20 cellular contexts compared by ENCODE assay signal in the genomic region with DNA sequence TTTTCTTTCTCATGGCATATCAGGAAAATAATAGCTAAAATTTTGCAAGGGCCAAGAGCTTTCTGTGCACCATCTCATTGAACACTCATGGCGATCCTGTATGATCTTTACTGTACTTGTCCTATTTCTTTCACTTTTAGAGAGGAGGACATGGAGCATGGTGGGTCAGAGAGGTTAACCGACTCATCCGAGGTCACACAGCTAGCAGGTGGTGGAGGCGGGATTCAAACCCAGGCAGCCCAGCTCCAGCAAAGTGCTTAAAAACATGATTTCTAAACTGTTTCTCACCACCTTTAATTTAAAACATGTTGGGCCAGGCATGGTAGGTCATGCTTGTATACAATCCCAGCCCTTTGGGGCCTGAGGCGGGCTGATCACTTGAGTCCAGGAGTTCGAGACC. TPM values are rescaled to one million over a fixed set of nuclear protein-coding genes. Genes with fewer than 3 reads are reported as not detected.
DNase-seq lines count a peak whose midpoint lies in the region; ATAC-seq, FAIRE-seq and TF ChIP-seq lines count a peak whose summit lies in the region.
"Had no signal": no experiment of that assay in that cellular context is flagged by ENCODE, and none has a peak within 500 bp of the region (broad histone marks: within the 10 kb centered on the region; RNA-seq: fewer than 3 reads in every experiment).

No MANE protein-coding gene starts in this region.

- no peak overlapping the region for H3K4me3 Mint-ChIP-seq in type B pancreatic cell
- H3K4me3 Mint-ChIP-seq: CD4-positive, CD25-positive, alpha-beta regulatory T cell; CD8-positive, alpha-beta memory T cell; IgD-negative memory B cell had no signal

- CTCF ChIA-PET in HepG2 (lab: Yijun Ruan, JAX; ENCODE audit: low intra/inter-chr PET ratio, low total read pairs) = no interaction called here

- FAIRE-seq in HepG2 (lab: Jason Lieb, UNC) = no peak
- FAIRE-seq: G401.6, GM12891, GM19239, HTR-8/SVneo had no signal

- 97% methylated on average over 6 of the region's 6 CpGs for WGBS in HepG2 (ENCODE audit: low lambda C conversion rate)

- no peak for TF ChIP-seq CTCF in right atrium auricular region (IDR thresholded peaks at IDR 0.05)
- no peak for TF ChIP-seq CTCF in HepG2 (CRISPR knock-in tag; IDR thresholded peaks at IDR 0.05)
- no peak for TF ChIP-seq CTCF in type B pancreatic cell (conservative IDR thresholded peaks at IDR 0.05)

- no peaks in the 10 kb centered on the region for H3K36me3 Mint-ChIP-seq in type B pancreatic cell
- H3K36me3 Mint-ChIP-seq: CD8-positive, alpha-beta memory T cell; IgD-negative memory B cell had no signal

- DNase-seq in right atrium auricular region (ENCODE audit: low spot score) (peak; percentile 28), left ventricle myocardium superior (no peak), HepG2 (ENCODE audit: low spot score) (no peak), type B pancreatic cell (ENCODE audit: extremely low spot score, unreplicated experiment) (peak; percentile 20), DMS 273 treated with DMSO at 0.1 percent for 48 hours (lab: John Stamatoyannopoulos, UW) (no peak)
- DNase-seq in activated CD4-positive, alpha-beta T cell treated with anti-CD3 and anti-CD28 coated beads for 4 hours = no peak
- DNase-seq: BE2C; C1 segment of cervical spinal cord; CD4-positive, CD25-positive, alpha-beta regulatory T cell; CD8-positive, alpha-beta memory T cell; COR-L47; GM23248 had no signal

- H3K9ac ChIP-seq in HepG2 (ENCODE audit: insufficient read depth, low read depth, low read length) = no peak overlapping the region
- H3K9ac ChIP-seq: GM23248 had no signal

- H3K27ac ChIP-seq in right atrium auricular region = no peak overlapping the region
- H3K27ac ChIP-seq in HepG2 (ENCODE audit: extremely low read length, insufficient read depth, low read length) = no peak overlapping the region
- H3K27ac ChIP-seq: GM23248 had no signal

- H3K36me3 ChIP-seq in right atrium auricular region = no peaks in the 10 kb centered on the region
- peaks cover 0 to 7% of the 10 kb centered on the region in 2 experiments; a peak in 1 of 5 replicates for H3K36me3 ChIP-seq in HepG2 (replicated peaks in 1 of 2; ENCODE audit: control insufficient read depth in 1 of 2, insufficient read depth in 2 of 2, low read length in 2 of 2)
- H3K36me3 ChIP-seq: BE2C, HAP-1 had no signal

- no peak overlapping the region for H2AFZ ChIP-seq in HepG2 (ENCODE audit: low read length)
- H2AFZ ChIP-seq: GM23248 had no signal

- peaks cover 7% of the 10 kb centered on the region for H3K79me2 ChIP-seq in HepG2 (ENCODE audit: insufficient read depth, low read length)

- POLR2A ChIA-PET in HepG2 (lab: Yijun Ruan, JAX) = no interaction called here

- H3K4me1 Mint-ChIP-seq in type B pancreatic cell (ENCODE audit: unreplicated experiment) = no peaks in the 10 kb centered on the region
- H3K4me1 Mint-ChIP-seq: CD4-positive, CD25-positive, alpha-beta regulatory T cell; CD8-positive, alpha-beta memory T cell had no signal

- TF ChIP-seq RAD21 in HepG2 (CRISPR knock-in tag; IDR thresholded peaks at IDR 0.05) = no peak

- no peaks in the 10 kb centered on the region for H3K9me3 Mint-ChIP-seq in type B pancreatic cell
- H3K9me3 Mint-ChIP-seq: CD8-positive, alpha-beta memory T cell; IgD-negative memory B cell had no signal

- H3K4me1 ChIP-seq in right atrium auricular region (no peaks in the 10 kb centered on the region), HepG2 (ENCODE audit: insufficient read depth, low read length) (peaks cover 20% of the 10 kb centered on the region)
- H3K4me1 ChIP-seq: BE2C, HAP-1 had no signal

- no peak overlapping the region for H3K4me2 ChIP-seq in HepG2 (ENCODE audit: low read depth, low read length)

- no peak overlapping the region for H3K27ac Mint-ChIP-seq in type B pancreatic cell
- H3K27ac Mint-ChIP-seq: CD4-positive, CD25-positive, alpha-beta regulatory T cell; IgD-negative memory B cell had no signal

- ATAC-seq in left ventricle myocardium superior (no peak), HepG2 (no peak)

- peaks cover 10% of the 10 kb centered on the region for H3K27me3 Mint-ChIP-seq in type B pancreatic cell

- H3K9me3 ChIP-seq in right atrium auricular region (no peaks in the 10 kb centered on the region), HepG2 (ENCODE audit: low read length) (no peaks in the 10 kb centered on the region)
- H3K9me3 ChIP-seq: BE2C, HAP-1 had no signal

- no peaks in the 10 kb centered on the region for H4K20me1 ChIP-seq in HepG2 (ENCODE audit: insufficient read depth, low read length)

- intact Hi-C loops in left ventricle myocardium superior (cut with micrococcal nuclease) (no loop called here), HepG2 (cut with micrococcal nuclease; ENCODE audit: unreplicated experiment) (no loop called here)

- in situ Hi-C loops in HepG2 (cut with HindIII; ENCODE audit: extremely low pct_ligation_motif_present, low pct_unique_long_range_greater_than_20kb) = no loop called here

- BruUV-seq in HepG2 (replicated peaks; lab: Mats Ljungman, UMichigan) = no TSS peak

- H3K27me3 ChIP-seq in right atrium auricular region = no peaks in the 10 kb centered on the region
- no peaks in the 10 kb centered on the region for H3K27me3 ChIP-seq in HepG2 (ENCODE audit: control insufficient read depth in 1 of 2, insufficient read depth in 2 of 2, low read length in 2 of 2)

- H3K4me3 ChIP-seq in right atrium auricular region (no peak overlapping the region), HepG2 (replicated peaks in 1 of 3; ENCODE audit: insufficient read depth in 1 of 3, low read depth in 2 of 3, low read length in 3 of 3) (no peak overlapping the region)
- H3K4me3 ChIP-seq: GM23248, HAP-1 had no signal

- no peak for TF ChIP-seq POLR2A in HepG2 (IDR thresholded peaks at IDR 0.05; ENCODE audit: insufficient read depth in 1 of 2, low read depth in 2 of 2, low read length in 2 of 2)

- no peak for TF ChIP-seq EP300 in HepG2 (IDR thresholded peaks at IDR 0.05; ENCODE audit: low read depth in 2 of 2, low read length in 2 of 2)
- TF ChIP-seq EP300 in HepG2 (CRISPR knock-in tag; IDR thresholded peaks at IDR 0.05; ENCODE audit: borderline replicate concordance) = no peak

RNA-seq across cellular contexts. Expression of gene NGEF, which starts 6.4 kb away (rescaled TPM):
- total RNA-seq in right atrium auricular region (1 to 10 TPM; 1.4 to 4.8 TPM), left ventricle myocardium superior (not detected), HepG2 (2016; rRNA removed; fragmentation: Illumina TruSeq; extraction: Trizol) (11.8 and 14.4 TPM in 2 replicates), type B pancreatic cell (ENCODE audit: low replicate concordance) (20.7 and 77.3 TPM in 2 replicates)
- 3.2 and 3.9 TPM in 2 replicates for total RNA-seq in HepG2 (2016; cell fraction: cytosol; rRNA removed; fragmentation: Illumina TruSeq; extraction: Trizol; ENCODE audit: low read depth)
- 10.9 and 16.2 TPM in 2 replicates for total RNA-seq in HepG2 (2016; cell fraction: insoluble cytoplasmic fraction; rRNA removed; fragmentation: Illumina TruSeq; extraction: Trizol)
- total RNA-seq in HepG2 (2016; cell fraction: membrane; rRNA removed; fragmentation: Illumina TruSeq; extraction: Trizol) = 5.7 and 5.8 TPM in 2 replicates
- 16.5 and 17.9 TPM in 2 replicates for total RNA-seq in HepG2 (2016; cell fraction: nucleus; rRNA removed; fragmentation: Illumina TruSeq; extraction: Trizol)
- 36.9 and 40.7 TPM in 2 replicates for polyA plus RNA-seq in HepG2 (2011; rRNA removed)
- polyA plus RNA-seq in HepG2 (2011; cell fraction: cytosol; rRNA removed) = 12.8 and 15.9 TPM in 2 replicates
- 96.4 and 108 TPM in 2 replicates for polyA plus RNA-seq in HepG2 (2011; cell fraction: nucleus; rRNA removed)
- polyA plus RNA-seq in HepG2 (2012) = 22.1 and 22.9 TPM in 2 replicates
- polyA plus RNA-seq in HepG2 (2016; cell fraction: cytosol; fragmentation: Illumina TruSeq; extraction: Trizol; ENCODE audit: low read depth) = 1.4 TPM in 2 replicates
- polyA plus RNA-seq in HepG2 (2016; cell fraction: insoluble cytoplasmic fraction; fragmentation: Illumina TruSeq; extraction: Trizol; ENCODE audit: low read depth) = 9.8 and 12.7 TPM in 2 replicates
- 2.8 and 3.2 TPM in 2 replicates for polyA plus RNA-seq in HepG2 (2016; cell fraction: membrane; fragmentation: Illumina TruSeq; extraction: Trizol; ENCODE audit: low read depth)
- 29.2 and 34.3 TPM in 2 replicates for polyA plus RNA-seq in HepG2 (2016; cell fraction: nucleus; fragmentation: Illumina TruSeq; extraction: Trizol; ENCODE audit: insufficient read depth, low read depth)
- 0.44 and 113 TPM in 2 replicates for polyA minus RNA-seq in HepG2 (2011; rRNA and poly(A)+ RNA removed; ENCODE audit: low replicate concordance)
- 17.7 and 20.2 TPM in 2 replicates for polyA minus RNA-seq in HepG2 (2011; cell fraction: cytosol; rRNA and poly(A)+ RNA removed)
- polyA minus RNA-seq in HepG2 (2011; cell fraction: nucleus; rRNA and poly(A)+ RNA removed) = 26.9 and 31.6 TPM in 2 replicates
- total RNA-seq: CD4-positive, CD25-positive, alpha-beta regulatory T cell had no signal
- polyA plus RNA-seq: CD8-positive, alpha-beta memory T cell; GM23248; IgD-negative memory B cell had no signal

RNA-seq across cellular contexts. Expression of gene NEU2, which starts 25.8 kb away (rescaled TPM):
- total RNA-seq in right atrium auricular region (not detected), left ventricle myocardium superior (not detected), HepG2 (2016; rRNA removed; fragmentation: Illumina TruSeq; extraction: Trizol) (not detected in 2 replicates), type B pancreatic cell (ENCODE audit: low replicate concordance) (0.33 TPM in 1 of 2 replicates, not detected in the other)
- not detected in 2 replicates for total RNA-seq in HepG2 (2016; cell fraction: cytosol; rRNA removed; fragmentation: Illumina TruSeq; extraction: Trizol; ENCODE audit: low read depth)
- total RNA-seq in HepG2 (2016; cell fraction: insoluble cytoplasmic fraction; rRNA removed; fragmentation: Illumina TruSeq; extraction: Trizol) = not detected in 2 replicates
- total RNA-seq in HepG2 (2016; cell fraction: membrane; rRNA removed; fragmentation: Illumina TruSeq; extraction: Trizol) = not detected in 2 replicates
- not detected in 2 replicates for total RNA-seq in HepG2 (2016; cell fraction: nucleus; rRNA removed; fragmentation: Illumina TruSeq; extraction: Trizol)
- polyA plus RNA-seq in HepG2 (2011; rRNA removed) = not detected in 2 replicates
- polyA plus RNA-seq in HepG2 (2011; cell fraction: cytosol; rRNA removed) = not detected in 2 replicates
- polyA plus RNA-seq in HepG2 (2011; cell fraction: nucleus; rRNA removed) = not detected in 2 replicates
- not detected in 2 replicates for polyA plus RNA-seq in HepG2 (2012)
- not detected in 2 replicates for polyA plus RNA-seq in HepG2 (2016; cell fraction: cytosol; fragmentation: Illumina TruSeq; extraction: Trizol; ENCODE audit: low read depth)
- polyA plus RNA-seq in HepG2 (2016; cell fraction: insoluble cytoplasmic fraction; fragmentation: Illumina TruSeq; extraction: Trizol; ENCODE audit: low read depth) = not detected in 2 replicates
- polyA plus RNA-seq in HepG2 (2016; cell fraction: membrane; fragmentation: Illumina TruSeq; extraction: Trizol; ENCODE audit: low read depth) = not detected in 2 replicates
- not detected in 2 replicates for polyA plus RNA-seq in HepG2 (2016; cell fraction: nucleus; fragmentation: Illumina TruSeq; extraction: Trizol; ENCODE audit: insufficient read depth, low read depth)
- not detected in 2 replicates for polyA minus RNA-seq in HepG2 (2011; rRNA and poly(A)+ RNA removed; ENCODE audit: low replicate concordance)
- polyA minus RNA-seq in HepG2 (2011; cell fraction: cytosol; rRNA and poly(A)+ RNA removed) = not detected in 2 replicates
- polyA minus RNA-seq in HepG2 (2011; cell fraction: nucleus; rRNA and poly(A)+ RNA removed) = not detected in 2 replicates
- total RNA-seq: A172; CD4-positive, CD25-positive, alpha-beta regulatory T cell; CD8-positive, alpha-beta memory T cell; GM23248; H4 had no signal
- polyA plus RNA-seq: CD4-positive, CD25-positive, alpha-beta regulatory T cell; CD8-positive, alpha-beta memory T cell; GM23248; IgD-negative memory B cell had no signal

RNA-seq across cellular contexts. Expression of gene INPP5D, which starts 53.5 kb away (rescaled TPM):
- 1 to 10 TPM; 2.9 to 7.0 TPM for total RNA-seq in right atrium auricular region
- total RNA-seq in left ventricle myocardium superior = 5.8 TPM
- 17.7 and 18.0 TPM in 2 replicates for total RNA-seq in HepG2 (2016; rRNA removed; fragmentation: Illumina TruSeq; extraction: Trizol)
- 4.6 and 5.5 TPM in 2 replicates for total RNA-seq in HepG2 (2016; cell fraction: cytosol; rRNA removed; fragmentation: Illumina TruSeq; extraction: Trizol; ENCODE audit: low read depth)
- total RNA-seq in HepG2 (2016; cell fraction: insoluble cytoplasmic fraction; rRNA removed; fragmentation: Illumina TruSeq; extraction: Trizol) = 15.5 and 19.4 TPM in 2 replicates
- 12.4 TPM in 2 replicates for total RNA-seq in HepG2 (2016; cell fraction: membrane; rRNA removed; fragmentation: Illumina TruSeq; extraction: Trizol)
- 15.5 and 17.7 TPM in 2 replicates for total RNA-seq in HepG2 (2016; cell fraction: nucleus; rRNA removed; fragmentation: Illumina TruSeq; extraction: Trizol)
- polyA plus RNA-seq in HepG2 (2011; rRNA removed) = 16.1 and 16.7 TPM in 2 replicates
- polyA plus RNA-seq in HepG2 (2011; cell fraction: cytosol; rRNA removed) = 7.7 and 8.6 TPM in 2 replicates
- 55.2 and 72.1 TPM in 2 replicates for polyA plus RNA-seq in HepG2 (2011; cell fraction: nucleus; rRNA removed)
- polyA plus RNA-seq in HepG2 (2012) = 36.4 and 42.1 TPM in 2 replicates
- 2.5 and 2.6 TPM in 2 replicates for polyA plus RNA-seq in HepG2 (2016; cell fraction: cytosol; fragmentation: Illumina TruSeq; extraction: Trizol; ENCODE audit: low read depth)
- polyA plus RNA-seq in HepG2 (2016; cell fraction: insoluble cytoplasmic fraction; fragmentation: Illumina TruSeq; extraction: Trizol; ENCODE audit: low read depth) = 16.3 and 21.7 TPM in 2 replicates
- polyA plus RNA-seq in HepG2 (2016; cell fraction: membrane; fragmentation: Illumina TruSeq; extraction: Trizol; ENCODE audit: low read depth) = 8.3 and 8.6 TPM in 2 replicates
- 28.7 and 30.7 TPM in 2 replicates for polyA plus RNA-seq in HepG2 (2016; cell fraction: nucleus; fragmentation: Illumina TruSeq; extraction: Trizol; ENCODE audit: insufficient read depth, low read depth)
- polyA minus RNA-seq in HepG2 (2011; rRNA and poly(A)+ RNA removed; ENCODE audit: low replicate concordance) = 0.09 and 29.9 TPM in 2 replicates
- polyA minus RNA-seq in HepG2 (2011; cell fraction: cytosol; rRNA and poly(A)+ RNA removed) = 15.4 and 25.3 TPM in 2 replicates
- polyA minus RNA-seq in HepG2 (2011; cell fraction: nucleus; rRNA and poly(A)+ RNA removed) = 36.4 and 40.5 TPM in 2 replicates
- 18.3 and 40.8 TPM in 2 replicates for total RNA-seq in type B pancreatic cell (ENCODE audit: low replicate concordance)
- total RNA-seq: GM23248 had no signal

Comparison
In these comparisons a context has a peak if more than half of its experiments do, and no peak if none do; other contexts are left out.
1. DNase-seq: peak in right atrium auricular region (single experiment) and type B pancreatic cell (single experiment); none in left ventricle myocardium superior (single experiment), HepG2 (single experiment), activated CD4-positive, alpha-beta T cell treated with anti-CD3 and anti-CD28 coated beads for 4 hours (0 of 2) and DMS 273 treated with DMSO at 0.1 percent for 48 hours (single experiment).